In the genomic region with DNA sequence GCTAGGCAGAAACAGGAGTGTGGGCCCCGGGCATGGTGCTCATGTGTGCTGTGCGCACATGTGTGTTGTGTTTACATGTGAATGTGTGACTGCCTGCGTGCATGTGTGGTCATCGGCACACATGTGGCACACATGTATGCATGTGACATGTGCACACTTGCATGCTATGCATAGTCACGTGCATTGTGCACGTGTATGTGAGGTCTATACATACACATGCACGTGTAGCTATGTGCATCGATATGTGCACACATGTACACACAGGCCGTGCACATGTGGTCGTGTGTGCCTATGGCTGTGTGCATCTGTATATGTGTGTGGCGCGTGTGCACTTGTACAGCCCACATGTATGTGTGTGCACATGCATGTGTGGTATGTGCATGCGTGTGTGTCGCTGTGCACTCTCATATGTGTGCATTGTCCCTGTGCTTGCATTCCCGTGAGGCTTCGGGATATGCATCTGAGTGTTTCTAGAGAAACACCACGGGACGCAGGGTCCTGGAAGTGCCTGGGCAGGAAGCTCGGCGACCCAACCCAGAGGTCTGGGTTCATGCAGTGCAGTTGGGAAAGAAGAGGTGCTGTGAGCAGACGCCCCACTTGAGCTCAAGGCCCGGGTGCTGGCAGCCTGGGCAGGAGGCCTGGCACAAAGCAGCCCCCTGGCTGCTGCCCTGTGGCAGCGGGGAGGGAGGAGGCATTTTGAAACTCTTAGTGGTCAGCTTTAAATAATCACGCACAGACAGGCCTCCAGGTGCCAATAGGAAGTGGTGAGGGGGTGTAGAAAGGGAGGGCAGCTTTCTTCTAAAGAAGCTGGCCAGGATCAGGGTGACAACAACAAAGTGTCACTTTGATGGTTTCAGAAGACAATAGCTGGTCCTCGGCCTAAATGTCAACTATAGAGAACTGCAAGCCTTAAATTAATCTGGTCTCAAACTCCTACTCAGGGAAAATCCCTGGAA, we compare ENCODE assay signal across 11 cellular contexts.
A peak's percentile ranks its signal among the peaks of the same experiment; 100 is the strongest.
DNase-seq lines count a peak whose midpoint lies in the region; ATAC-seq and TF ChIP-seq lines count a peak whose summit lies in the region.
"Had no signal": no experiment of that assay in that cellular context is flagged by ENCODE, and none has a peak within 500 bp of the region (broad histone marks: within the 10 kb centered on the region; RNA-seq: fewer than 3 reads in every experiment).

No MANE protein-coding gene starts in this region.

- H3K27ac Mint-ChIP-seq in activated naive CD4-positive, alpha-beta T cell treated with anti-CD3 and anti-CD28 coated beads, Interleukin-2, amount 10 ng/mL, durations not matched to agents 7 days and 5 days = peak overlapping the region; percentile 89
- peak overlapping the region; percentile 57 for H3K27ac Mint-ChIP-seq in T-helper 2 cell treated with Interferon-gamma antibody and Interleukin-4, amounts not matched to agents 5 μg/mL and 100 μg/mL, for 36 hours
- no peak overlapping the region for H3K27ac Mint-ChIP-seq in stimulated activated naive CD8-positive, alpha-beta T cell treated with anti-CD3 and anti-CD28 coated beads, Interleukin-15, amount 100 ng/mL, for 72 hours
- no peak overlapping the region for H3K27ac Mint-ChIP-seq in type B pancreatic cell
- H3K27ac Mint-ChIP-seq: activated naive CD4-positive, alpha-beta T cell treated with anti-CD3 and anti-CD28 coated beads for 36 hours; mesothelial cell of epicardium had no signal

- H3K4me1 Mint-ChIP-seq in activated naive CD4-positive, alpha-beta T cell treated with anti-CD3 and anti-CD28 coated beads, Interleukin-2, amount 10 ng/mL, durations not matched to agents 7 days and 5 days = peaks cover 51% of the 10 kb centered on the region
- H3K4me1 Mint-ChIP-seq in T-helper 2 cell treated with Interferon-gamma antibody and Interleukin-4, amounts not matched to agents 5 μg/mL and 100 μg/mL, for 36 hours (ENCODE audit: low read depth) = peaks cover 26% of the 10 kb centered on the region
- H3K4me1 Mint-ChIP-seq in stimulated activated naive CD8-positive, alpha-beta T cell treated with anti-CD3 and anti-CD28 coated beads, Interleukin-15, amount 100 ng/mL, for 72 hours = peaks cover 36% of the 10 kb centered on the region
- H3K4me1 Mint-ChIP-seq in type B pancreatic cell (ENCODE audit: unreplicated experiment) = peaks cover 4% of the 10 kb centered on the region
- H3K4me1 Mint-ChIP-seq: mesothelial cell of epicardium had no signal

- H3K9me3 Mint-ChIP-seq in activated naive CD4-positive, alpha-beta T cell treated with anti-CD3 and anti-CD28 coated beads, Interleukin-2, amount 10 ng/mL, durations not matched to agents 7 days and 5 days = no peaks in the 10 kb centered on the region
- H3K9me3 Mint-ChIP-seq in T-helper 2 cell treated with Interferon-gamma antibody and Interleukin-4, amounts not matched to agents 5 μg/mL and 100 μg/mL, for 36 hours = no peaks in the 10 kb centered on the region
- H3K9me3 Mint-ChIP-seq in stimulated activated naive CD8-positive, alpha-beta T cell treated with anti-CD3 and anti-CD28 coated beads, Interleukin-15, amount 100 ng/mL, for 72 hours = no peaks in the 10 kb centered on the region
- H3K9me3 Mint-ChIP-seq in type B pancreatic cell = no peaks in the 10 kb centered on the region
- H3K9me3 Mint-ChIP-seq: activated naive CD4-positive, alpha-beta T cell treated with anti-CD3 and anti-CD28 coated beads for 36 hours; mesothelial cell of epicardium had no signal

- TF ChIP-seq CTCF in type B pancreatic cell (conservative IDR thresholded peaks at IDR 0.05) = no peak

- ATAC-seq in HG02642 (IDR thresholded peaks at IDR 0.05; ENCODE audit: poor library complexity, unreplicated experiment) = peak; percentile 18
- peak; percentile 70 for ATAC-seq in stimulated activated naive CD8-positive, alpha-beta T cell treated with anti-CD3 and anti-CD28 coated beads, Interleukin-15, amount 100 ng/mL, for 72 hours

- H3K36me3 Mint-ChIP-seq in activated naive CD4-positive, alpha-beta T cell treated with anti-CD3 and anti-CD28 coated beads, Interleukin-2, amount 10 ng/mL, durations not matched to agents 7 days and 5 days = peaks cover 4% of the 10 kb centered on the region
- H3K36me3 Mint-ChIP-seq in T-helper 2 cell treated with Interferon-gamma antibody and Interleukin-4, amounts not matched to agents 5 μg/mL and 100 μg/mL, for 36 hours (ENCODE audit: low read depth) = peaks cover 2% of the 10 kb centered on the region
- no peaks in the 10 kb centered on the region for H3K36me3 Mint-ChIP-seq in type B pancreatic cell
- H3K36me3 Mint-ChIP-seq: mesothelial cell of epicardium had no signal

- H3K4me3 Mint-ChIP-seq in activated naive CD4-positive, alpha-beta T cell treated with anti-CD3 and anti-CD28 coated beads, Interleukin-2, amount 10 ng/mL, durations not matched to agents 7 days and 5 days = peak overlapping the region; percentile 54
- peak overlapping the region; percentile 71 for H3K4me3 Mint-ChIP-seq in T-helper 2 cell treated with Interferon-gamma antibody and Interleukin-4, amounts not matched to agents 5 μg/mL and 100 μg/mL, for 36 hours
- H3K4me3 Mint-ChIP-seq in stimulated activated naive CD8-positive, alpha-beta T cell treated with anti-CD3 and anti-CD28 coated beads, Interleukin-15, amount 100 ng/mL, for 72 hours = peak overlapping the region; percentile 34 to 69
- H3K4me3 Mint-ChIP-seq in type B pancreatic cell = no peak overlapping the region
- H3K4me3 Mint-ChIP-seq: activated naive CD4-positive, alpha-beta T cell treated with anti-CD3 and anti-CD28 coated beads for 36 hours; mesothelial cell of epicardium had no signal

- CTCF ChIA-PET in activated naive CD4-positive, alpha-beta T cell treated with anti-CD3 and anti-CD28 coated beads, Interleukin-2, amount 10 ng/mL, durations not matched to agents 7 days and 5 days (lab: Charles Lee) = no interaction called here

- DNase-seq in activated naive CD4-positive, alpha-beta T cell treated with anti-CD3 and anti-CD28 coated beads, Interleukin-2, amount 10 ng/mL, durations not matched to agents 7 days and 5 days = peak; percentile 32
- no peak for DNase-seq in activated naive CD4-positive, alpha-beta T cell (lab: John Stamatoyannopoulos, UW)
- DNase-seq in T-helper 2 cell treated with Interferon-gamma antibody and Interleukin-4, amounts not matched to agents 5 μg/mL and 100 μg/mL, for 36 hours (ENCODE audit: low spot score) = no peak
- DNase-seq in stimulated activated naive CD8-positive, alpha-beta T cell treated with anti-CD3 and anti-CD28 coated beads, Interleukin-15, amount 100 ng/mL, for 72 hours = peak in 1 of 2 donors; percentile 30
- DNase-seq in T-helper 9 cell (no peak), AG08396 (ENCODE audit: low spot score) (no peak), type B pancreatic cell (ENCODE audit: extremely low spot score, unreplicated experiment) (no peak)
- DNase-seq: gastrocnemius medialis had no signal

- H3K27me3 Mint-ChIP-seq in activated naive CD4-positive, alpha-beta T cell treated with anti-CD3 and anti-CD28 coated beads, Interleukin-2, amount 10 ng/mL, durations not matched to agents 7 days and 5 days = peaks cover 45% of the 10 kb centered on the region
- peaks cover 7% of the 10 kb centered on the region for H3K27me3 Mint-ChIP-seq in T-helper 2 cell treated with Interferon-gamma antibody and Interleukin-4, amounts not matched to agents 5 μg/mL and 100 μg/mL, for 36 hours (ENCODE audit: low read depth)
- H3K27me3 Mint-ChIP-seq in stimulated activated naive CD8-positive, alpha-beta T cell treated with anti-CD3 and anti-CD28 coated beads, Interleukin-15, amount 100 ng/mL, for 72 hours = peaks cover 19% of the 10 kb centered on the region
- no peaks in the 10 kb centered on the region for H3K27me3 Mint-ChIP-seq in type B pancreatic cell

Comparison
In these comparisons a context has a peak if more than half of its experiments do, and no peak if none do; other contexts are left out.
1. H3K27ac Mint-ChIP-seq: peak in activated naive CD4-positive, alpha-beta T cell treated with anti-CD3 and anti-CD28 coated beads, Interleukin-2, amount 10 ng/mL, durations not matched to agents 7 days and 5 days (single experiment) and T-helper 2 cell treated with Interferon-gamma antibody and Interleukin-4, amounts not matched to agents 5 μg/mL and 100 μg/mL, for 36 hours (single experiment); none in stimulated activated naive CD8-positive, alpha-beta T cell treated with anti-CD3 and anti-CD28 coated beads, Interleukin-15, amount 100 ng/mL, for 72 hours (0 of 2) and type B pancreatic cell (single experiment).